In the genomic region with DNA sequence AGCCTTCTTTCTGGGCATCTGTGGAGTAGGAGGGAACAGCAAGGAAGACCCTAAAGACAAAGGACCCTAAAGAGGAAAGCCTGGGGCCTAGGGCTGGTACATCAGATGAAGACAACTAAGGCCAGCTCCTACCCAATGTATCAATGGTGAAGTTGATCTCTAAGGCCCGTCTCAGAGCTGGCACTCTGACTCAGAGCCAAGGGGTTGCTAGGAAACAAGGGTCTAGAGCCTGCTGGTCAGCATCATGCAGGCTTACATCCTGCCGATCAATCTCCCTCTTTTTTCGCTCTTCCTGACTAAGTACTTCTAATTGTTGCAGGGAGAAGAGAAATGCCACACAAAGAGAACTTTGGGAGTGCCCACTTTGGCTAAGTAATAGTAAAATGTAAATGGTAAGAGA, we compare ENCODE assay signal across 16 cellular contexts. TPM values are rescaled to one million over a fixed set of nuclear protein-coding genes. Genes with fewer than 3 reads are reported as not detected.
DNase-seq lines count a peak whose midpoint lies in the region; TF ChIP-seq lines count a peak whose summit lies in the region.
"Had no signal": no experiment of that assay in that cellular context is flagged by ENCODE, and none has a peak within 500 bp of the region (broad histone marks: within the 10 kb centered on the region; RNA-seq: fewer than 3 reads in every experiment).

No MANE protein-coding gene starts in this region.

- no peaks in the 10 kb centered on the region for H3K9me3 ChIP-seq in BE2C
- H3K9me3 ChIP-seq: Peyer's patch, SK-N-SH had no signal

- peaks cover 16% of the 10 kb centered on the region for H3K36me3 ChIP-seq in BE2C
- H3K36me3 ChIP-seq: Peyer's patch had no signal

- CTCF ChIA-PET in GM10248 (lab: Yijun Ruan, JAX), result interaction anchor here (2.5 kb wide), 1 partner anchor 24 kb away, joined by 7 read pairs; no protein-coding TSS in a partner anchor

- TF ChIP-seq CTCF in BE2C (IDR thresholded peaks at IDR 0.05; ENCODE audit: low read depth, low read length) (no peak), GM10248 (IDR thresholded peaks at IDR 0.05; ENCODE audit: control extremely low read depth, extremely low read depth, low read depth, missing control alignments) (no peak)

- POLR2A ChIA-PET in GM10248 (lab: Yijun Ruan, JAX), result no interaction called here

- no peaks in the 10 kb centered on the region for H3K27me3 ChIP-seq in BE2C
- H3K27me3 ChIP-seq: Peyer's patch had no signal

- peaks cover 2% of the 10 kb centered on the region; the same call in 1 of the 2 replicates for H3K4me1 ChIP-seq in BE2C
- H3K4me1 ChIP-seq: Peyer's patch had no signal

- DNase-seq in BE2C, result peak; percentile 32
- DNase-seq in DMS153 (lab: John Stamatoyannopoulos, UW), result peak; percentile 34
- peak; percentile 17 for DNase-seq in NCI-H1417 treated with DMSO at 0.1 percent for 48 hours (lab: John Stamatoyannopoulos, UW)
- DNase-seq in foreskin melanocyte, result peak; percentile 32
- DNase-seq in GM10248 (ENCODE audit: extremely low spot score), result no peak
- DNase-seq in activated CD4-positive, alpha-beta T cell treated with anti-CD3 and anti-CD28 coated beads, Interleukin-2, amount 50 U/mL, for 4 hours, result no peak
- no peak for DNase-seq in NCI-H2107 treated with DMSO at 0.1 percent for 48 hours (lab: John Stamatoyannopoulos, UW; ENCODE audit: unreplicated experiment)
- DNase-seq: ACHN; CD4-positive, alpha-beta T cell; MV-4-11; NCI-H2227 treated with DMSO at 0.1 percent for 48 hours; NCI-H774; Peyer's patch; Right ventricle myocardium superior; SK-N-SH; T-helper 1 cell had no signal

- H3K4me3 ChIP-seq in BE2C (ENCODE audit: low read depth, low read length), result no peak overlapping the region
- H3K4me3 ChIP-seq: Peyer's patch had no signal

RNA-seq across cellular contexts. Expression of gene TRIM32, which starts 26.2 kb away (rescaled TPM):
- polyA plus RNA-seq in BE2C (2012; ENCODE audit: insufficient read depth, insufficient read length, low read depth), result 7.1 TPM

Comparison
In these comparisons a context has a peak if more than half of its experiments do, and no peak if none do; other contexts are left out.
1. DNase-seq: peak in BE2C (single experiment), DMS153 (single experiment), NCI-H1417 treated with DMSO at 0.1 percent for 48 hours (single experiment) and foreskin melanocyte (single experiment); none in GM10248 (single experiment), activated CD4-positive, alpha-beta T cell treated with anti-CD3 and anti-CD28 coated beads, Interleukin-2, amount 50 U/mL, for 4 hours (0 of 2) and NCI-H2107 treated with DMSO at 0.1 percent for 48 hours (single experiment).